Comparison of ENCODE assay signal across 8 cellular contexts in the genomic region with DNA sequence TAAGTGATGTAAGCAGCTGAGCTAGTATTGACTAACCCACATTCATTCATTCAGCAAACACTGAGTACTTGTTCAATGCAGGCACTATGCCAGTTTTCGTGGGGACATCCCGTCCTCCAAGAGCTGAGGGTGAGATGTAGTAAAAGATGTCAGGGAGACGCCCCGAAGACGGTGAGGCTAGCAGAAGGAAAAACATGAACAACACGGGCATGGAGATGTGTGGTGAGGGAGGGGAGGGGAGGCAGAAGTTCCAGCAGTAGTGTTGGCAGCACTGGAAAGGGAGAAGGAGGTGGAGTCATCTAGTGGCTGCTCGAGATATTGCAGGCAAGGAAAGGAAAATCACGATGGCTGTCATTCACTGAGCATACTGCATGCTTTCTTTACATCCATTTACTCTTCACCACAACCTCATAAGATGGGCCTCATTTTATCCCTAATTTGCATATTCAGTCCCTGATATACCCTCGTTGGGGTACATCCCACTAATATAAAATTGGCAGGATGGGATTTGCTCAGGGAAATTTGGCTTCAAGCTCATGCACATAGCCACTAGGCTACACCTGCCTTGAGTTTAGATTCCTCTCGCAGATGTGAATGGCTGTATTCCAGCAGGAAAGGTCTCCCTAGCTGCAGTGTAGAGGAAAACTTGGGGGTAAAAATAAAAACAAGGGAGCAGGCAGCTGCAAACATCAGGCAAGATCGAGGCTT. TPM values are rescaled to one million over a fixed set of nuclear protein-coding genes. Genes with fewer than 3 reads are reported as not detected.
A peak's percentile ranks its signal among the peaks of the same experiment; 100 is the strongest.
DNase-seq lines count a peak whose midpoint lies in the region; ATAC-seq and TF ChIP-seq lines count a peak whose summit lies in the region.

No MANE protein-coding gene starts in this region.

- whole genome bisulfite sequencing in testis, 2 donors, result 17 to 20% methylated on average over 11 of the region's 11 CpGs

- intact Hi-C loops in testis (cut with DNase I; ENCODE audit: low total_unique reads), result no loop called here

- POLR2A ChIA-PET in HEK293 (lab: Yijun Ruan, JAX), result no interaction called here

- no peak for ATAC-seq in GM18861 (IDR thresholded peaks at IDR 0.05; ENCODE audit: unreplicated experiment)

- H3K36me3 ChIP-seq in HEK293 (ENCODE audit: control insufficient read depth in 2 of 2, insufficient read depth in 1 of 2, low read length in 2 of 2), result no peaks in the 10 kb centered on the region
- H3K36me3 ChIP-seq in testis (ENCODE audit: low read depth, missing control alignments), result no peaks in the 10 kb centered on the region

- H3K4me3 ChIP-seq in HEK293 (ENCODE audit: low read depth, low read length) (no peak overlapping the region), testis (no peak overlapping the region)

- no peak for TF ChIP-seq POLR2A in testis (IDR thresholded peaks at IDR 0.05)

- no peaks in the 10 kb centered on the region for H3K9me3 ChIP-seq in HEK293 (ENCODE audit: control insufficient read depth, insufficient read depth, low read depth, low read length)
- H3K9me3 ChIP-seq in testis, result no peaks in the 10 kb centered on the region

- TF ChIP-seq CTCF in HEK293 (tag by site-specific recombination; IDR thresholded peaks at IDR 0.05) (peak; percentile 97), testis (IDR thresholded peaks at IDR 0.05) (peak; percentile 85 to 97 (median 95))

- H3K27ac ChIP-seq in HEK293 (ENCODE audit: extremely low read depth, low read depth, low read length), result no peak overlapping the region
- H3K27ac ChIP-seq in epithelial cell of prostate, result no peak overlapping the region
- no peak overlapping the region for H3K27ac ChIP-seq in testis

- DNase-seq in GM03348 (ENCODE audit: low spot score), result peak; percentile 88
- DNase-seq in NCI-H2196 treated with DMSO at 0.1 percent for 48 hours (lab: John Stamatoyannopoulos, UW; ENCODE audit: unreplicated experiment), result peak; percentile 43
- DNase-seq in activated CD4-positive, alpha-beta T cell treated with anti-CD3 and anti-CD28 coated beads, Interleukin-2, amount 50 U/mL, for 4 hours, result peak; percentile 14 to 18
- peak; percentile 50 for DNase-seq in epithelial cell of prostate (ENCODE audit: low read depth, low spot score)
- peak; percentile 57 for DNase-seq in mesenteric fat pad (ENCODE audit: low spot score)
- peak; percentile 80 for DNase-seq in testis

- no peaks in the 10 kb centered on the region for H3K27me3 ChIP-seq in testis

- H3K4me1 ChIP-seq in HEK293 (ENCODE audit: control insufficient read depth, insufficient read depth, low read length) (no peaks in the 10 kb centered on the region), testis (peaks cover 7% of the 10 kb centered on the region)

- CTCF ChIA-PET in HEK293 (lab: Yijun Ruan, JAX), result interaction anchor here (0.6 to 2.2 kb wide), 26 partner anchors 11 to 757 kb away, joined by 3 to 19 read pairs (median 4); no protein-coding TSS in a partner anchor

TF ChIP-seq in HEK293, 187 proteins besides CTCF, POLR2A, EP300 and RAD21:
- TF ChIP-seq KLF8 (tag by site-specific recombination; IDR thresholded peaks at IDR 0.05) (no peak), ZNF341 (tag by site-specific recombination; IDR thresholded peaks at IDR 0.05; ENCODE audit: low read depth) (peak; percentile 77), PATZ1 (tag by site-specific recombination; IDR thresholded peaks at IDR 0.05) (peak; percentile 58; the same call in 1 of the 2 replicates), ZNF48 (tag by site-specific recombination; IDR thresholded peaks at IDR 0.05) (no peak), ZBTB17 (tag by site-specific recombination; IDR thresholded peaks at IDR 0.05) (peak; percentile 49; the same call in 1 of the 2 replicates), ZNF654 (tag by site-specific recombination; IDR thresholded peaks at IDR 0.05; ENCODE audit: low read depth) (peak; percentile 92), ZNF600 (tag by site-specific recombination; IDR thresholded peaks at IDR 0.05) (0 out of 2 replicates have a peak, but pooled peaks have one; percentile 36), GLIS1 (tag by site-specific recombination; IDR thresholded peaks at IDR 0.05) (no peak), PRDM1 (tag by site-specific recombination; IDR thresholded peaks at IDR 0.05) (peak; percentile 74), WT1 (tag by site-specific recombination; IDR thresholded peaks at IDR 0.05) (0 out of 2 replicates have a peak, but pooled peaks have one; percentile 9), FEZF1 (tag by site-specific recombination; IDR thresholded peaks at IDR 0.05) (no peak), ZNF24 (tag by site-specific recombination; IDR thresholded peaks at IDR 0.05) (peak; percentile 96), ZNF692 (tag by site-specific recombination; IDR thresholded peaks at IDR 0.05) (peak; percentile 35; the same call in 1 of the 2 replicates), ZNF366 (tag by site-specific recombination; conservative IDR thresholded peaks at IDR 0.05) (peak; percentile 77), ZNF2 (tag by site-specific recombination; IDR thresholded peaks at IDR 0.05) (peak; percentile 81), ZNF394 (tag by site-specific recombination; IDR thresholded peaks at IDR 0.05; ENCODE audit: borderline replicate concordance) (0 out of 2 replicates have a peak, but pooled peaks have one; percentile 16)

RNA-seq across cellular contexts. Expression of gene PDZK1IP1, which starts 14.5 kb away (rescaled TPM):
- total RNA-seq in mesenteric fat pad (2.8 TPM), testis (1 to 10 TPM; 1.5 to 8.6 TPM)
- polyA plus RNA-seq in testis (ENCODE audit: insufficient read depth, low read depth, low replicate concordance), result 13.9 TPM

RNA-seq across cellular contexts. Expression of gene CYP4A22, which starts 38.1 kb away (rescaled TPM):
- 0.42 TPM for total RNA-seq in mesenteric fat pad
- total RNA-seq in testis, result under 1 TPM in 1 of 2 donors, not detected in 1; 0.31 TPM
- polyA plus RNA-seq in testis (ENCODE audit: insufficient read depth, low read depth, low replicate concordance), result 0.22 TPM

RNA-seq across cellular contexts. Expression of gene TAL1, which starts 56.6 kb away (rescaled TPM):
- total RNA-seq in mesenteric fat pad (11.0 TPM), testis (1 to 10 TPM; 1.7 to 3.5 TPM)
- 2.3 TPM for polyA plus RNA-seq in testis (ENCODE audit: insufficient read depth, low read depth, low replicate concordance)

Comparison
In these comparisons a context has a peak if more than half of its experiments do, and no peak if none do; other contexts are left out.
1. DNase-seq: peak in every context shown above with its lines; median percentile 88 in GM03348; 80 in testis; 57 in mesenteric fat pad; 50 in epithelial cell of prostate; 43 in NCI-H2196 treated with DMSO at 0.1 percent for 48 hours; 16 in activated CD4-positive, alpha-beta T cell treated with anti-CD3 and anti-CD28 coated beads, Interleukin-2, amount 50 U/mL, for 4 hours.